ENCODE assay signal across 15 cellular contexts in genomic region chr9:35570709-35571108, GRCh38. TPM values are rescaled to one million over a fixed set of nuclear protein-coding genes. Genes with fewer than 3 reads are reported as not detected.
DNase-seq lines count a peak whose midpoint lies in the region; ATAC-seq and TF ChIP-seq lines count a peak whose summit lies in the region.
"Had no signal": no experiment of that assay in that cellular context is flagged by ENCODE, and none has a peak within 500 bp of the region (broad histone marks: within the 10 kb centered on the region; RNA-seq: fewer than 3 reads in every experiment).

No MANE protein-coding gene starts in this region.

- no peak for TF ChIP-seq CTCF in CD4-positive, alpha-beta T cell (IDR thresholded peaks at IDR 0.05)

- H3K36me3 Mint-ChIP-seq in CD4-positive, alpha-beta T cell (ENCODE audit: low read depth) = no peaks in the 10 kb centered on the region
- H3K36me3 Mint-ChIP-seq in activated T-cell treated with anti-CD3 and anti-CD28 coated beads, Interleukin-2, amount 50 U/mL, for 24 hours (ENCODE audit: low read depth) = peaks cover 6% of the 10 kb centered on the region
- no peaks in the 10 kb centered on the region for H3K36me3 Mint-ChIP-seq in natural killer cell treated with Interleukin-12 subunit alpha and Interleukin-12 subunit beta and Interleukin-15 and Interleukin-18, amount 100 ng/mL, for 72 hours
- H3K36me3 Mint-ChIP-seq: brain had no signal

- H3K27ac ChIP-seq in CD4-positive, alpha-beta T cell (ENCODE audit: low read depth, low read length) = no peak overlapping the region
- H3K27ac ChIP-seq: left ventricle myocardium inferior had no signal

- no peak for ATAC-seq in CD4-positive, alpha-beta T cell (ENCODE audit: poor library complexity)
- ATAC-seq in GM18861 (IDR thresholded peaks at IDR 0.05; ENCODE audit: unreplicated experiment) = peak; percentile 59
- ATAC-seq in natural killer cell treated with Interleukin-12 subunit alpha and Interleukin-12 subunit beta and Interleukin-15 and Interleukin-18, amount 100 ng/mL, for 72 hours = peak; percentile 93 to 95
- ATAC-seq in HG03565 (IDR thresholded peaks at IDR 0.05; ENCODE audit: unreplicated experiment) = no peak

- H3K27me3 ChIP-seq in CD4-positive, alpha-beta T cell (ENCODE audit: control insufficient read depth, insufficient read depth, low read length) = no peaks in the 10 kb centered on the region

- intact Hi-C loops in CD4-positive, alpha-beta T cell (cut with DNase I, micrococcal nuclease) = no loop called here

- H3K27ac Mint-ChIP-seq in CD4-positive, alpha-beta T cell = peak overlapping the region; percentile 33
- peak overlapping the region; percentile 98 for H3K27ac Mint-ChIP-seq in activated T-cell treated with anti-CD3 and anti-CD28 coated beads, Interleukin-2, amount 50 U/mL, for 24 hours
- peak overlapping the region; percentile 90 to 94 for H3K27ac Mint-ChIP-seq in natural killer cell treated with Interleukin-12 subunit alpha and Interleukin-12 subunit beta and Interleukin-15 and Interleukin-18, amount 100 ng/mL, for 72 hours
- H3K27ac Mint-ChIP-seq: brain had no signal

- CTCF ChIA-PET in CD4-positive, alpha-beta T cell (lab: Charles Lee) = interaction anchor here (0.5 kb wide), 1 partner anchor 212 kb away, joined by 4 read pairs; no protein-coding TSS in a partner anchor

- DNase-seq in CD4-positive, alpha-beta T cell = no peak
- peak; percentile 46 for DNase-seq in activated T-cell treated with anti-CD3 and anti-CD28 coated beads, Interleukin-2, amount 50 U/mL, for 24 hours
- peak; percentile 86 for DNase-seq in natural killer cell treated with Interleukin-12 subunit alpha and Interleukin-12 subunit beta and Interleukin-15 and Interleukin-18, amount 100 ng/mL, for 72 hours (ENCODE audit: low spot score)
- DNase-seq in cerebellar nuclear complex (lab: John Stamatoyannopoulos, UW) = no peak
- DNase-seq in D341Med (ENCODE audit: low spot score) = no peak
- DNase-seq: Calu3, HCEC 1CT, head of caudate nucleus, KG1, left ventricle myocardium inferior, NCI-H1694, NCI-H82 had no signal

- POLR2A ChIA-PET in CD4-positive, alpha-beta T cell (lab: Charles Lee) = interaction anchor here (0.7 kb wide), 1 partner anchor 457 kb away, joined by 3 read pairs; no protein-coding TSS in a partner anchor

- peaks cover 4% of the 10 kb centered on the region for H3K4me1 Mint-ChIP-seq in CD4-positive, alpha-beta T cell (ENCODE audit: low read depth)
- peaks cover 41% of the 10 kb centered on the region for H3K4me1 Mint-ChIP-seq in activated T-cell treated with anti-CD3 and anti-CD28 coated beads, Interleukin-2, amount 50 U/mL, for 24 hours (ENCODE audit: low read depth)
- peaks cover 22 to 34% of the 10 kb centered on the region in 2 donors for H3K4me1 Mint-ChIP-seq in natural killer cell treated with Interleukin-12 subunit alpha and Interleukin-12 subunit beta and Interleukin-15 and Interleukin-18, amount 100 ng/mL, for 72 hours (ENCODE audit: low read depth in 2 of 2)

- no peaks in the 10 kb centered on the region for H3K9me3 Mint-ChIP-seq in CD4-positive, alpha-beta T cell
- H3K9me3 Mint-ChIP-seq in activated T-cell treated with anti-CD3 and anti-CD28 coated beads, Interleukin-2, amount 50 U/mL, for 24 hours = no peaks in the 10 kb centered on the region
- H3K9me3 Mint-ChIP-seq in natural killer cell treated with Interleukin-12 subunit alpha and Interleukin-12 subunit beta and Interleukin-15 and Interleukin-18, amount 100 ng/mL, for 72 hours = no peaks in the 10 kb centered on the region
- H3K9me3 Mint-ChIP-seq: brain had no signal

- no peaks in the 10 kb centered on the region for H3K9me3 ChIP-seq in CD4-positive, alpha-beta T cell (ENCODE audit: control insufficient read depth, low read length)
- H3K9me3 ChIP-seq: left ventricle myocardium inferior had no signal

- no peaks in the 10 kb centered on the region for H3K27me3 Mint-ChIP-seq in CD4-positive, alpha-beta T cell
- no peaks in the 10 kb centered on the region for H3K27me3 Mint-ChIP-seq in activated T-cell treated with anti-CD3 and anti-CD28 coated beads, Interleukin-2, amount 50 U/mL, for 24 hours
- H3K27me3 Mint-ChIP-seq in natural killer cell treated with Interleukin-12 subunit alpha and Interleukin-12 subunit beta and Interleukin-15 and Interleukin-18, amount 100 ng/mL, for 72 hours = no peaks in the 10 kb centered on the region
- H3K27me3 Mint-ChIP-seq: brain had no signal

- no peak overlapping the region for H3K4me3 Mint-ChIP-seq in CD4-positive, alpha-beta T cell
- H3K4me3 Mint-ChIP-seq in activated T-cell treated with anti-CD3 and anti-CD28 coated beads, Interleukin-2, amount 50 U/mL, for 24 hours = peak overlapping the region; percentile 46
- peak overlapping the region; percentile 76 for H3K4me3 Mint-ChIP-seq in natural killer cell treated with Interleukin-12 subunit alpha and Interleukin-12 subunit beta and Interleukin-15 and Interleukin-18, amount 100 ng/mL, for 72 hours
- H3K4me3 Mint-ChIP-seq: brain had no signal

RNA-seq across cellular contexts. Expression of gene TESK1, which starts 34.4 kb away (rescaled TPM):
- 10 to 100 TPM; 18.5 to 18.6 TPM for total RNA-seq in CD4-positive, alpha-beta T cell
- total RNA-seq in natural killer cell treated with Interleukin-12 subunit alpha and Interleukin-12 subunit beta and Interleukin-15 and Interleukin-18, amount 100 ng/mL, for 72 hours = 10 to 100 TPM; 41.4 to 43.3 TPM

RNA-seq across cellular contexts. Expression of gene CD72, which starts 47.5 kb away (rescaled TPM):
- 1 to 10 TPM; 2.3 to 3.6 TPM for total RNA-seq in CD4-positive, alpha-beta T cell
- 1 to 10 TPM; 7.0 to 8.8 TPM for total RNA-seq in natural killer cell treated with Interleukin-12 subunit alpha and Interleukin-12 subunit beta and Interleukin-15 and Interleukin-18, amount 100 ng/mL, for 72 hours

Comparison
In these comparisons a context has a peak if more than half of its experiments do, and no peak if none do; other contexts are left out.
1. ATAC-seq: peak in GM18861 (single experiment) and natural killer cell treated with Interleukin-12 subunit alpha and Interleukin-12 subunit beta and Interleukin-15 and Interleukin-18, amount 100 ng/mL, for 72 hours (2 of 2); none in CD4-positive, alpha-beta T cell (single experiment) and HG03565 (single experiment).
2. DNase-seq: peak in activated T-cell treated with anti-CD3 and anti-CD28 coated beads, Interleukin-2, amount 50 U/mL, for 24 hours (single experiment) and natural killer cell treated with Interleukin-12 subunit alpha and Interleukin-12 subunit beta and Interleukin-15 and Interleukin-18, amount 100 ng/mL, for 72 hours (single experiment); none in CD4-positive, alpha-beta T cell (0 of 10), cerebellar nuclear complex (0 of 2) and D341Med (single experiment).
3. H3K27ac Mint-ChIP-seq: peak in every context shown above with its lines; median percentile 98 in activated T-cell treated with anti-CD3 and anti-CD28 coated beads, Interleukin-2, amount 50 U/mL, for 24 hours; 92 in natural killer cell treated with Interleukin-12 subunit alpha and Interleukin-12 subunit beta and Interleukin-15 and Interleukin-18, amount 100 ng/mL, for 72 hours; 33 in CD4-positive, alpha-beta T cell.